30 cellular contexts compared by ENCODE assay signal in genomic region chr13:92591117-92591516, GRCh38.
"Had no signal": no experiment of that assay in that cellular context is flagged by ENCODE, and none has a peak within 500 bp of the region (broad histone marks: within the 10 kb centered on the region; RNA-seq: fewer than 3 reads in every experiment).

No MANE protein-coding gene starts in this region.

- H3K4me3 Mint-ChIP-seq: natural killer cell; nephron; neural progenitor cell; stimulated activated memory B cell treated with anti-CD40 and anti-IgM and Interleukin-4, amounts not matched to agents 10 μg/mL and 1 μg/mL and 100 μg/mL, for 72 hours; stimulated activated naive CD8-positive, alpha-beta T cell treated with anti-CD3 and anti-CD28 coated beads, Interleukin-15, amount 100 ng/mL, for 72 hours; type B pancreatic cell had no signal

- H3K4me1 ChIP-seq: neural progenitor cell, parathyroid adenoma, psoas muscle, right lobe of liver, sigmoid colon, suprapubic skin, testis, tibial artery, transverse colon, upper lobe of right lung, uterus had no signal

- H3K4me3 ChIP-seq: neural progenitor cell, ovary, psoas muscle, right lobe of liver, sigmoid colon, suprapubic skin, testis, tibial artery, transverse colon, upper lobe of right lung, uterus had no signal

- DNase-seq: natural killer cell; occipital lobe; ovary; posterior cingulate gyrus; psoas muscle; right cardiac atrium; right lobe of liver; sigmoid colon; small intestine; stimulated activated CD4-positive, alpha-beta T cell treated with anti-CD3 and anti-CD28 coated beads, Interleukin-15, amount 100 ng/mL, for 24 hours; stimulated activated CD4-positive, alpha-beta T cell treated with anti-CD3 and anti-CD28 coated beads, Interleukin-2, amount 100 ng/mL, for 24 hours; stimulated activated CD4-positive, alpha-beta T cell treated with anti-CD3 and anti-CD28 coated beads, Interleukin-2, amount 100 ng/mL, for 48 hours; stimulated activated CD4-positive, alpha-beta T cell treated with anti-CD3 and anti-CD28 coated beads, Interleukin-4, amount 100 ng/mL, for 4 hours; stimulated activated CD8-positive, alpha-beta memory T cell treated with anti-CD3 and anti-CD28 coated beads, Interleukin-4, amount 100 ng/mL, for 48 hours; stimulated activated naive CD4-positive, alpha-beta T cell; stimulated activated naive CD8-positive, alpha-beta T cell treated with anti-CD3 and anti-CD28 coated beads, Interleukin-15, amount 100 ng/mL, for 72 hours; stimulated activated naive CD8-positive, alpha-beta T cell treated with anti-CD3 and anti-CD28 coated beads, Interleukin-15, Interleukin-2, amounts not matched to agents 100 U/mL and 50 U/mL, for 24 hours; substantia nigra; testis; tibial artery; transverse colon; upper lobe of right lung; uterus had no signal

- H3K79me2 ChIP-seq: parathyroid adenoma had no signal

- H3K36me3 ChIP-seq: neural progenitor cell, ovary, right lobe of liver, sigmoid colon, suprapubic skin, tibial artery, transverse colon, upper lobe of right lung, uterus had no signal

- ATAC-seq: natural killer cell; psoas muscle; right cardiac atrium; right lobe of liver; stimulated activated memory B cell treated with anti-CD40 and anti-IgM and Interleukin-4, amounts not matched to agents 10 μg/mL and 1 μg/mL and 100 μg/mL, for 72 hours; stimulated activated naive CD8-positive, alpha-beta T cell treated with anti-CD3 and anti-CD28 coated beads, Interleukin-15, amount 100 ng/mL, for 72 hours; stimulated activated naive CD8-positive, alpha-beta T cell treated with anti-CD3 and anti-CD28 coated beads, Interleukin-15, Interleukin-2, amounts not matched to agents 100 U/mL and 50 U/mL, for 24 hours had no signal

- H3K27me3 ChIP-seq: neural progenitor cell, ovary, right lobe of liver, sigmoid colon, suprapubic skin, testis, tibial artery, transverse colon, upper lobe of right lung, uterus had no signal

- H3K9me3 Mint-ChIP-seq: nephron, neural progenitor cell had no signal

- H2AFZ ChIP-seq: neural progenitor cell, parathyroid adenoma had no signal

- H3K27me3 Mint-ChIP-seq: progenitor cell of endocrine pancreas; stimulated activated memory B cell treated with anti-CD40 and anti-IgM and Interleukin-4, amounts not matched to agents 10 μg/mL and 1 μg/mL and 100 μg/mL, for 72 hours; stimulated activated naive CD8-positive, alpha-beta T cell treated with anti-CD3 and anti-CD28 coated beads, Interleukin-15, amount 100 ng/mL, for 72 hours; type B pancreatic cell had no signal

- H3K9ac ChIP-seq: neural progenitor cell, parathyroid adenoma had no signal

- H3K9me3 ChIP-seq: ovary, psoas muscle, right lobe of liver, suprapubic skin, testis, tibial artery, transverse colon, upper lobe of right lung, uterus had no signal

- FAIRE-seq: small intestine had no signal

- H3K4me1 Mint-ChIP-seq: natural killer cell; nephron; stimulated activated memory B cell treated with anti-CD40 and anti-IgM and Interleukin-4, amounts not matched to agents 10 μg/mL and 1 μg/mL and 100 μg/mL, for 72 hours; stimulated activated naive CD8-positive, alpha-beta T cell treated with anti-CD3 and anti-CD28 coated beads, Interleukin-15, amount 100 ng/mL, for 72 hours had no signal

- H3K36me3 Mint-ChIP-seq: natural killer cell; neural progenitor cell; stimulated activated memory B cell treated with anti-CD40 and anti-IgM and Interleukin-4, amounts not matched to agents 10 μg/mL and 1 μg/mL and 100 μg/mL, for 72 hours; type B pancreatic cell had no signal

- H3K4me2 ChIP-seq: neural progenitor cell had no signal

- H3K27ac ChIP-seq: neural progenitor cell, ovary, parathyroid adenoma, psoas muscle, right lobe of liver, sigmoid colon, suprapubic skin, testis, tibial artery, transverse colon, upper lobe of right lung, uterus had no signal

- H3K27ac Mint-ChIP-seq: natural killer cell; nephron; neural progenitor cell; progenitor cell of endocrine pancreas; stimulated activated memory B cell treated with anti-CD40 and anti-IgM and Interleukin-4, amounts not matched to agents 10 μg/mL and 1 μg/mL and 100 μg/mL, for 72 hours; stimulated activated naive CD8-positive, alpha-beta T cell treated with anti-CD3 and anti-CD28 coated beads, Interleukin-15, amount 100 ng/mL, for 72 hours; type B pancreatic cell had no signal
